ENCODE assay signal across 8 cellular contexts in the genomic region with DNA sequence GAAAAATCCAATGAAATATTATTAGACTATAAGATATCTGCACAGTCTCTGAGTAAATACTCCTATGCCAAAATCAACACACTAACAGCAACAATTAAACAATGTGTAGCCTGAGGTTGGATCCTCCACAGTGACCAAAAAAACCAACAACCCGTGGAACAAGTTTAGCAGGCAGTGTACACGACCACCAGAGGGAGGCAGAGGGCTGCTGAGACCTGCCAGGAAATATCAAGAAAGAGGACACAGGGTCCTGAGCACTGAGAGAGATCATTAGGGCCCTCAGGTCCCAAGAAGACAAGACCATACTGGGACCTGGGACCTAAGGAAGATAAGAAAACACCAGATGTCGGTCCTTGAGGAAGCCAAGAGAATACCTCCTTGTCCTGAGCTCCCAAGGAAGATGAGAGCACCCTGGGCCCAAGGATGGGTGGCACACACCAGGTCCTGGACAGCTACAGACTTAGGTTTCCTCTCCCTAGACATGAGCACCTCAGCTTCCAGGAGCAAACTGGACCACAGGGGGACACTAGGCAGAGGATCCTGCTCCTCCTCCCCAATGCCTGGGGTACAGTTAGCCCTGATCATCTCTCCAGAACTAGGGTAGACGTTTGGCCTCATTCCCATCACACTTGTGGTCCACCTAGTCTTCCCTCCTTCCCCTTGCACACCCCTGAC. TPM values are rescaled to one million over a fixed set of nuclear protein-coding genes. Genes with fewer than 3 reads are reported as not detected.
A peak's percentile ranks its signal among the peaks of the same experiment; 100 is the strongest.
DNase-seq lines count a peak whose midpoint lies in the region; ATAC-seq and TF ChIP-seq lines count a peak whose summit lies in the region.

No MANE protein-coding gene starts in this region.

- DNase-seq in A673 (ENCODE audit: low spot score) = peak; percentile 67
- DNase-seq in activated T-helper 1 cell treated with Interleukin-2 at 50 U/mL for 16 hours (ENCODE audit: low read depth) = peak; percentile 21
- DNase-seq in foreskin keratinocyte = peak; percentile 26 to 49
- DNase-seq in pulmonary artery endothelial cell (ENCODE audit: low read depth, low spot score) = peak; percentile 10
- DNase-seq in GM19238 (ENCODE audit: insufficient read length, low spot score) = no peak
- no peak for DNase-seq in amniotic stem cell (lab: John Stamatoyannopoulos, UW)

- CTCF ChIA-PET in A673 (lab: Charles Lee) = no interaction called here

- H4K20me1 ChIP-seq in OCI-LY3 (ENCODE audit: insufficient read depth, low read length) = no peaks in the 10 kb centered on the region

- peak overlapping the region; percentile 98 for H3K27ac ChIP-seq in A673 (ENCODE audit: low read depth, low read length, poor library complexity, severe bottlenecking)
- H3K27ac ChIP-seq in OCI-LY3 (ENCODE audit: low read length) = peak overlapping the region; percentile 91
- no peak overlapping the region for H3K27ac ChIP-seq in foreskin keratinocyte

- H3K9me3 ChIP-seq in A673 (ENCODE audit: low read depth, low read length, poor library complexity, severe bottlenecking) = peaks cover 59% of the 10 kb centered on the region
- peaks cover 49% of the 10 kb centered on the region for H3K9me3 ChIP-seq in OCI-LY3 (ENCODE audit: insufficient read depth, low read length)

- peak overlapping the region; percentile 69 for H3K4me3 ChIP-seq in A673 (ENCODE audit: low read depth, low read length, poor library complexity, severe bottlenecking)
- H3K4me3 ChIP-seq in OCI-LY3 (ENCODE audit: low read length) = peak overlapping the region; percentile 92

- TF ChIP-seq CTCF in A673 (conservative IDR thresholded peaks at IDR 0.05; ENCODE audit: low read depth, low read length) (peak; percentile 57), OCI-LY3 (IDR thresholded peaks at IDR 0.05; ENCODE audit: low read depth, low read length) (peak; percentile 66), foreskin keratinocyte (conservative IDR thresholded peaks at IDR 0.05) (peak; percentile 76)

- H3K27me3 ChIP-seq in A673 (replicated peaks; ENCODE audit: insufficient read depth, low read depth, low read length, poor library complexity) (no peaks in the 10 kb centered on the region), OCI-LY3 (ENCODE audit: low read depth, low read length) (no peaks in the 10 kb centered on the region), foreskin keratinocyte (no peaks in the 10 kb centered on the region)

- peak; percentile 1 for ATAC-seq in GM18907 (IDR thresholded peaks at IDR 0.05; ENCODE audit: unreplicated experiment)
- ATAC-seq in foreskin keratinocyte = no peak

- no TSS peak for BruUV-seq in A673 (replicated peaks; lab: Mats Ljungman, UMichigan)

- H3K4me2 ChIP-seq in OCI-LY3 (ENCODE audit: low read length) = peak overlapping the region; percentile 93

- H3K4me1 ChIP-seq in A673 (ENCODE audit: insufficient read depth, low read length, poor library complexity, severe bottlenecking) (no peaks in the 10 kb centered on the region), OCI-LY3 (ENCODE audit: low read length) (peaks cover 11% of the 10 kb centered on the region), foreskin keratinocyte (no peaks in the 10 kb centered on the region)

- peaks cover 12% of the 10 kb centered on the region for H3K79me2 ChIP-seq in OCI-LY3 (ENCODE audit: low read length)

- H3K9ac ChIP-seq in OCI-LY3 (ENCODE audit: low read length) = peak overlapping the region; percentile 62

- POLR2A ChIA-PET in A673 (lab: Charles Lee; ENCODE audit: low non-redundant PET) = no interaction called here

- H2AFZ ChIP-seq in OCI-LY3 (ENCODE audit: low read depth, low read length) = peak overlapping the region; percentile 85; the same call in 1 of the 2 replicates

- intact Hi-C loops in A673 (cut with micrococcal nuclease; ENCODE audit: unreplicated experiment) = no loop called here

- peaks cover 19% of the 10 kb centered on the region for H3K36me3 ChIP-seq in A673 (ENCODE audit: insufficient read depth, low read length, poor library complexity, severe bottlenecking)
- peaks cover 74% of the 10 kb centered on the region for H3K36me3 ChIP-seq in OCI-LY3 (replicated peaks; ENCODE audit: low read depth, low read length)

RNA-seq across cellular contexts. Expression of a gene that starts 0.8 kb away (rescaled TPM):
- total RNA-seq in A673 (2021) (25.0 and 27.4 TPM in 2 replicates), foreskin keratinocyte (20.2 and 25.6 TPM in 2 replicates), pulmonary artery endothelial cell (19.7 and 28.6 TPM in 2 replicates)
- polyA plus RNA-seq in foreskin keratinocyte = 11.8 and 12.6 TPM in 2 replicates

RNA-seq across cellular contexts. Expression of a gene that starts 31.4 kb away (rescaled TPM):
- total RNA-seq in A673 (2021) (10.1 and 13.1 TPM in 2 replicates), foreskin keratinocyte (8.2 and 8.4 TPM in 2 replicates), pulmonary artery endothelial cell (10.0 and 12.5 TPM in 2 replicates)
- 3.2 and 3.4 TPM in 2 replicates for polyA plus RNA-seq in foreskin keratinocyte

RNA-seq across cellular contexts. Expression of a gene that starts 46.7 kb away (rescaled TPM):
- total RNA-seq in A673 (2021) (44.8 and 50.5 TPM in 2 replicates), foreskin keratinocyte (40.6 and 41.1 TPM in 2 replicates), pulmonary artery endothelial cell (54.7 and 73.2 TPM in 2 replicates)
- 24.7 and 31.0 TPM in 2 replicates for polyA plus RNA-seq in foreskin keratinocyte

Comparison
In these comparisons a context has a peak if more than half of its experiments do, and no peak if none do; other contexts are left out.
1. DNase-seq: peak in A673 (single experiment), activated T-helper 1 cell treated with Interleukin-2 at 50 U/mL for 16 hours (single experiment), foreskin keratinocyte (2 of 2) and pulmonary artery endothelial cell (single experiment); none in GM19238 (single experiment) and amniotic stem cell (single experiment).
2. Peak in every context shown above with its lines, with median percentiles within 50 percentile points of each other: CTCF ChIP-seq.